Comparison of ENCODE assay signal across 8 cellular contexts in genomic region chr20:5918856-5919633, GRCh38. TPM values are rescaled to one million over a fixed set of nuclear protein-coding genes. Genes with fewer than 3 reads are reported as not detected.
DNase-seq lines count a peak whose midpoint lies in the region; ATAC-seq, FAIRE-seq and TF ChIP-seq lines count a peak whose summit lies in the region.

No MANE protein-coding gene starts in this region.

- peak overlapping the region; percentile 83 for H3K27ac Mint-ChIP-seq in activated T-helper 17 cell treated with anti-CD3 and anti-CD28 coated beads, Interleukin-2, amount 50 U/mL, for 72 hours

- H3K36me3 ChIP-seq in HepG2 (replicated peaks in 1 of 2; ENCODE audit: control insufficient read depth in 1 of 2, insufficient read depth in 2 of 2, low read length in 2 of 2), result no peaks in the 10 kb centered on the region
- no peaks in the 10 kb centered on the region for H3K36me3 ChIP-seq in vagina

- no peaks in the 10 kb centered on the region for H4K20me1 ChIP-seq in HepG2 (ENCODE audit: insufficient read depth, low read length)

- FAIRE-seq in HepG2 (lab: Jason Lieb, UNC), result no peak

- no peak overlapping the region for H3K9ac ChIP-seq in HepG2 (ENCODE audit: insufficient read depth, low read depth, low read length)

- DNase-seq in EH (ENCODE audit: low read depth) (peak; percentile 43), HepG2 (ENCODE audit: low spot score) (peak; percentile 53), nucleus accumbens (lab: John Stamatoyannopoulos, UW) (no peak), NCI-H1436 (lab: John Stamatoyannopoulos, UW) (no peak), D341Med (ENCODE audit: low spot score) (no peak), vagina (ENCODE audit: extremely low spot score in 2 of 2) (no peak)

- no peak overlapping the region for H3K4me3 ChIP-seq in HepG2 (replicated peaks in 1 of 3; ENCODE audit: insufficient read depth in 1 of 3, low read depth in 2 of 3, low read length in 3 of 3)
- H3K4me3 ChIP-seq in vagina, result no peak overlapping the region

- H3K79me2 ChIP-seq in HepG2 (ENCODE audit: insufficient read depth, low read length), result no peaks in the 10 kb centered on the region

- peak overlapping the region; percentile 43 for H3K4me3 Mint-ChIP-seq in activated T-helper 17 cell treated with anti-CD3 and anti-CD28 coated beads, Interleukin-2, amount 50 U/mL, for 72 hours

- TF ChIP-seq RAD21 in Ishikawa (IDR thresholded peaks at IDR 0.05; ENCODE audit: low read depth) (no peak), HepG2 (CRISPR knock-in tag; IDR thresholded peaks at IDR 0.05) (no peak)

- no peaks in the 10 kb centered on the region for H3K9me3 Mint-ChIP-seq in activated T-helper 17 cell treated with anti-CD3 and anti-CD28 coated beads, Interleukin-2, amount 50 U/mL, for 72 hours

- CTCF ChIA-PET in HepG2 (lab: Yijun Ruan, JAX; ENCODE audit: low intra/inter-chr PET ratio, low total read pairs), result no interaction called here

- H2AFZ ChIP-seq in HepG2 (ENCODE audit: low read length), result no peak overlapping the region

- ATAC-seq in activated T-helper 17 cell treated with anti-CD3 and anti-CD28 coated beads, Interleukin-2, amount 50 U/mL, for 72 hours (replicated peaks), result peak; percentile 88
- ATAC-seq in HepG2, result peak; percentile 63

- H3K36me3 Mint-ChIP-seq in activated T-helper 17 cell treated with anti-CD3 and anti-CD28 coated beads, Interleukin-2, amount 50 U/mL, for 72 hours (ENCODE audit: low read depth), result no peaks in the 10 kb centered on the region

- BruUV-seq in HepG2 (replicated peaks; lab: Mats Ljungman, UMichigan), result no TSS peak

- H3K4me1 Mint-ChIP-seq in activated T-helper 17 cell treated with anti-CD3 and anti-CD28 coated beads, Interleukin-2, amount 50 U/mL, for 72 hours, result peaks cover 18% of the 10 kb centered on the region

- H3K27me3 Mint-ChIP-seq in activated T-helper 17 cell treated with anti-CD3 and anti-CD28 coated beads, Interleukin-2, amount 50 U/mL, for 72 hours, result peaks cover 18% of the 10 kb centered on the region

- WGBS in HepG2 (ENCODE audit: low lambda C conversion rate), result 13% methylated on average over 4 of the region's 4 CpGs

- H3K9me3 ChIP-seq in HepG2 (ENCODE audit: low read length), result no peaks in the 10 kb centered on the region
- H3K9me3 ChIP-seq in vagina, result no peaks in the 10 kb centered on the region

- TF ChIP-seq CTCF in HepG2 (CRISPR knock-in tag; IDR thresholded peaks at IDR 0.05), result no peak
- TF ChIP-seq CTCF in vagina (IDR thresholded peaks at IDR 0.05), result no peak

- intact Hi-C loops in HepG2 (cut with micrococcal nuclease; ENCODE audit: unreplicated experiment) (no loop called here), vagina (cut with DNase I) (no loop called here)

- TF ChIP-seq EP300 in Ishikawa (IDR thresholded peaks at IDR 0.05; ENCODE audit: borderline replicate concordance), result no peak
- no peak for TF ChIP-seq EP300 in HepG2 (IDR thresholded peaks at IDR 0.05; ENCODE audit: low read depth in 2 of 2, low read length in 2 of 2)
- TF ChIP-seq EP300 in HepG2 (CRISPR knock-in tag; IDR thresholded peaks at IDR 0.05; ENCODE audit: borderline replicate concordance), result no peak

- POLR2A ChIA-PET in HepG2 (lab: Yijun Ruan, JAX), result interaction anchor here (1.0 kb wide), 1 partner anchor 90 kb away, joined by 3 read pairs; no protein-coding TSS in a partner anchor

- H3K4me1 ChIP-seq in HepG2 (ENCODE audit: insufficient read depth, low read length) (peaks cover 11% of the 10 kb centered on the region), vagina (no peaks in the 10 kb centered on the region)

- peak overlapping the region; percentile 19; the same call in 1 of the 2 replicates for H3K4me2 ChIP-seq in HepG2 (ENCODE audit: low read depth, low read length)

- H3K27ac ChIP-seq in HepG2 (ENCODE audit: extremely low read length, insufficient read depth, low read length) (no peak overlapping the region), vagina (no peak overlapping the region)

- TF ChIP-seq POLR2A in HepG2 (IDR thresholded peaks at IDR 0.05; ENCODE audit: insufficient read depth in 1 of 2, low read depth in 2 of 2, low read length in 2 of 2) (no peak), vagina (IDR thresholded peaks at IDR 0.05) (no peak)

- in situ Hi-C loops in HepG2 (cut with HindIII; ENCODE audit: extremely low pct_ligation_motif_present, low pct_unique_long_range_greater_than_20kb), result no loop called here

- H3K27me3 ChIP-seq in HepG2 (ENCODE audit: control insufficient read depth in 1 of 2, insufficient read depth in 2 of 2, low read length in 2 of 2) (peaks cover 0 to 20% of the 10 kb centered on the region in 2 experiments; a peak in 3 of 5 replicates), vagina (no peaks in the 10 kb centered on the region)

RNA-seq across cellular contexts. Expression of gene CHGB, which starts 7.7 kb away (rescaled TPM):
- total RNA-seq in activated T-helper 17 cell treated with anti-CD3 and anti-CD28 coated beads, Interleukin-2, amount 50 U/mL, for 72 hours, result under 1 TPM; 0.32 to 0.52 TPM
- total RNA-seq in HepG2 (2016; rRNA removed; fragmentation: Illumina TruSeq; extraction: Trizol) (0.20 and 0.86 TPM in 2 replicates), vagina (18.7 TPM)
- 0.09 TPM in 1 of 2 replicates, not detected in the other for total RNA-seq in HepG2 (2016; cell fraction: cytosol; rRNA removed; fragmentation: Illumina TruSeq; extraction: Trizol; ENCODE audit: low read depth)
- total RNA-seq in HepG2 (2016; cell fraction: insoluble cytoplasmic fraction; rRNA removed; fragmentation: Illumina TruSeq; extraction: Trizol), result 0.40 and 0.58 TPM in 2 replicates
- total RNA-seq in HepG2 (2016; cell fraction: membrane; rRNA removed; fragmentation: Illumina TruSeq; extraction: Trizol), result 0.10 and 0.15 TPM in 2 replicates
- 0.28 and 0.78 TPM in 2 replicates for total RNA-seq in HepG2 (2016; cell fraction: nucleus; rRNA removed; fragmentation: Illumina TruSeq; extraction: Trizol)
- 0.26 and 0.28 TPM in 2 replicates for polyA plus RNA-seq in HepG2 (2011; rRNA removed)
- 0.32 and 0.36 TPM in 2 replicates for polyA plus RNA-seq in HepG2 (2011; cell fraction: cytosol; rRNA removed)
- polyA plus RNA-seq in HepG2 (2011; cell fraction: nucleus; rRNA removed), result 0.23 and 0.27 TPM in 2 replicates
- polyA plus RNA-seq in HepG2 (2012), result 0.17 and 0.56 TPM in 2 replicates
- 0.08 and 0.15 TPM in 2 replicates for polyA plus RNA-seq in HepG2 (2016; cell fraction: cytosol; fragmentation: Illumina TruSeq; extraction: Trizol; ENCODE audit: low read depth)
- polyA plus RNA-seq in HepG2 (2016; cell fraction: insoluble cytoplasmic fraction; fragmentation: Illumina TruSeq; extraction: Trizol; ENCODE audit: low read depth), result 0.45 and 0.49 TPM in 2 replicates
- 0.15 and 0.21 TPM in 2 replicates for polyA plus RNA-seq in HepG2 (2016; cell fraction: membrane; fragmentation: Illumina TruSeq; extraction: Trizol; ENCODE audit: low read depth)
- 1.3 and 1.4 TPM in 2 replicates for polyA plus RNA-seq in HepG2 (2016; cell fraction: nucleus; fragmentation: Illumina TruSeq; extraction: Trizol; ENCODE audit: insufficient read depth, low read depth)
- 0.12 TPM in 1 of 2 replicates, not detected in the other for polyA minus RNA-seq in HepG2 (2011; rRNA and poly(A)+ RNA removed; ENCODE audit: low replicate concordance)
- 0.40 TPM in 1 of 2 replicates, not detected in the other for polyA minus RNA-seq in HepG2 (2011; cell fraction: cytosol; rRNA and poly(A)+ RNA removed)
- not detected in 2 replicates for polyA minus RNA-seq in HepG2 (2011; cell fraction: nucleus; rRNA and poly(A)+ RNA removed)

RNA-seq across cellular contexts. Expression of gene TRMT6, which starts 31.3 kb away (rescaled TPM):
- total RNA-seq in activated T-helper 17 cell treated with anti-CD3 and anti-CD28 coated beads, Interleukin-2, amount 50 U/mL, for 72 hours, result 10 to 100 TPM; 19.8 to 43.2 TPM
- total RNA-seq in HepG2 (2016; rRNA removed; fragmentation: Illumina TruSeq; extraction: Trizol) (37.8 and 51.1 TPM in 2 replicates), vagina (9.6 TPM)
- 3.2 and 4.1 TPM in 2 replicates for total RNA-seq in HepG2 (2016; cell fraction: cytosol; rRNA removed; fragmentation: Illumina TruSeq; extraction: Trizol; ENCODE audit: low read depth)
- total RNA-seq in HepG2 (2016; cell fraction: insoluble cytoplasmic fraction; rRNA removed; fragmentation: Illumina TruSeq; extraction: Trizol), result 36.1 and 50.1 TPM in 2 replicates
- total RNA-seq in HepG2 (2016; cell fraction: membrane; rRNA removed; fragmentation: Illumina TruSeq; extraction: Trizol), result 11.6 and 12.7 TPM in 2 replicates
- 19.1 and 21.2 TPM in 2 replicates for total RNA-seq in HepG2 (2016; cell fraction: nucleus; rRNA removed; fragmentation: Illumina TruSeq; extraction: Trizol)
- 8.9 and 10.5 TPM in 2 replicates for polyA plus RNA-seq in HepG2 (2011; rRNA removed)
- polyA plus RNA-seq in HepG2 (2011; cell fraction: cytosol; rRNA removed), result 6.0 and 8.6 TPM in 2 replicates
- 5.7 and 6.8 TPM in 2 replicates for polyA plus RNA-seq in HepG2 (2011; cell fraction: nucleus; rRNA removed)
- 14.7 and 17.7 TPM in 2 replicates for polyA plus RNA-seq in HepG2 (2012)
- 2.6 and 2.9 TPM in 2 replicates for polyA plus RNA-seq in HepG2 (2016; cell fraction: cytosol; fragmentation: Illumina TruSeq; extraction: Trizol; ENCODE audit: low read depth)
- polyA plus RNA-seq in HepG2 (2016; cell fraction: insoluble cytoplasmic fraction; fragmentation: Illumina TruSeq; extraction: Trizol; ENCODE audit: low read depth), result 50.0 and 54.7 TPM in 2 replicates
- 6.4 and 6.7 TPM in 2 replicates for polyA plus RNA-seq in HepG2 (2016; cell fraction: membrane; fragmentation: Illumina TruSeq; extraction: Trizol; ENCODE audit: low read depth)
- 31.4 and 32.2 TPM in 2 replicates for polyA plus RNA-seq in HepG2 (2016; cell fraction: nucleus; fragmentation: Illumina TruSeq; extraction: Trizol; ENCODE audit: insufficient read depth, low read depth)
- 2.2 and 4.1 TPM in 2 replicates for polyA minus RNA-seq in HepG2 (2011; rRNA and poly(A)+ RNA removed; ENCODE audit: low replicate concordance)
- 7.7 and 7.9 TPM in 2 replicates for polyA minus RNA-seq in HepG2 (2011; cell fraction: cytosol; rRNA and poly(A)+ RNA removed)
- 9.3 and 13.8 TPM in 2 replicates for polyA minus RNA-seq in HepG2 (2011; cell fraction: nucleus; rRNA and poly(A)+ RNA removed)

RNA-seq across cellular contexts. Expression of gene MCM8, which starts 31.4 kb away (rescaled TPM):
- 10 to 100 TPM; 35.3 to 41.6 TPM for total RNA-seq in activated T-helper 17 cell treated with anti-CD3 and anti-CD28 coated beads, Interleukin-2, amount 50 U/mL, for 72 hours
- total RNA-seq in HepG2 (2016; rRNA removed; fragmentation: Illumina TruSeq; extraction: Trizol) (59.3 and 91.2 TPM in 2 replicates), vagina (2.5 TPM)
- total RNA-seq in HepG2 (2016; cell fraction: cytosol; rRNA removed; fragmentation: Illumina TruSeq; extraction: Trizol; ENCODE audit: low read depth), result 15.7 and 19.4 TPM in 2 replicates
- total RNA-seq in HepG2 (2016; cell fraction: insoluble cytoplasmic fraction; rRNA removed; fragmentation: Illumina TruSeq; extraction: Trizol), result 56.1 and 90.3 TPM in 2 replicates
- 31.1 and 31.6 TPM in 2 replicates for total RNA-seq in HepG2 (2016; cell fraction: membrane; rRNA removed; fragmentation: Illumina TruSeq; extraction: Trizol)
- total RNA-seq in HepG2 (2016; cell fraction: nucleus; rRNA removed; fragmentation: Illumina TruSeq; extraction: Trizol), result 37.2 and 42.4 TPM in 2 replicates
- polyA plus RNA-seq in HepG2 (2011; rRNA removed), result 7.7 and 11.5 TPM in 2 replicates
- polyA plus RNA-seq in HepG2 (2011; cell fraction: cytosol; rRNA removed), result 4.4 and 5.6 TPM in 2 replicates
- polyA plus RNA-seq in HepG2 (2011; cell fraction: nucleus; rRNA removed), result 4.2 and 4.6 TPM in 2 replicates
- polyA plus RNA-seq in HepG2 (2012), result 9.5 and 15.9 TPM in 2 replicates
- polyA plus RNA-seq in HepG2 (2016; cell fraction: cytosol; fragmentation: Illumina TruSeq; extraction: Trizol; ENCODE audit: low read depth), result 2.3 and 2.4 TPM in 2 replicates
- polyA plus RNA-seq in HepG2 (2016; cell fraction: insoluble cytoplasmic fraction; fragmentation: Illumina TruSeq; extraction: Trizol; ENCODE audit: low read depth), result 54.6 and 61.4 TPM in 2 replicates
- 8.8 and 9.4 TPM in 2 replicates for polyA plus RNA-seq in HepG2 (2016; cell fraction: membrane; fragmentation: Illumina TruSeq; extraction: Trizol; ENCODE audit: low read depth)
- 34.3 and 37.9 TPM in 2 replicates for polyA plus RNA-seq in HepG2 (2016; cell fraction: nucleus; fragmentation: Illumina TruSeq; extraction: Trizol; ENCODE audit: insufficient read depth, low read depth)
- 4.8 and 11.3 TPM in 2 replicates for polyA minus RNA-seq in HepG2 (2011; rRNA and poly(A)+ RNA removed; ENCODE audit: low replicate concordance)
- 7.7 and 10.4 TPM in 2 replicates for polyA minus RNA-seq in HepG2 (2011; cell fraction: cytosol; rRNA and poly(A)+ RNA removed)
- polyA minus RNA-seq in HepG2 (2011; cell fraction: nucleus; rRNA and poly(A)+ RNA removed), result 11.6 and 11.7 TPM in 2 replicates

Comparison
In these comparisons a context has a peak if more than half of its experiments do, and no peak if none do; other contexts are left out.
1. DNase-seq: peak in EH (single experiment) and HepG2 (single experiment); none in nucleus accumbens (0 of 56), NCI-H1436 (single experiment), D341Med (single experiment) and vagina (0 of 2).
2. RNA of gene CHGB, which starts 7.7 kb away (total RNA-seq): 18.7 TPM in vagina (single experiment); 0.09 to 0.86 TPM in HepG2 and 0.32 to 0.52 TPM in activated T-helper 17 cell treated with anti-CD3 and anti-CD28 coated beads, Interleukin-2, amount 50 U/mL, for 72 hours; every median in the first group is over 10 times any median in the second.